In the genomic region with DNA sequence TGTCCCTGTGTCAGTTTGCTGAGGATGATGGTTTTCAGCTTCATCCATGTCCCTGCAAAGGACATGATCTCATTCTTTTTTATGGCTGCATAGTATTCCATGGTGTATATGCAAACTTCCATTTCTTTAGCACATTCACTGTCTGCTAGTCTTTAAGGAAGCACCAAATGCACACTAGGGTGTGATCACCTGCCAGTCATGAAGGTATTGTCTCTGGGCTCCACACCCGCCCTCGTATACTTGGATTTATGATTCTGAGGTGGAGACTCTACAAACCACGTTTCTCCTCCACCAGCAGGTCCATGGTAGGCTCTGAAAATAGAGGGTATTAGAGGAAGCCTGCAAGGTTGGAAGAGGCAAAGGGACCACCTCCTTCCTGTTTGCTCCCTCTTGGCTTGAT, we compare ENCODE assay signal across 16 cellular contexts.
"Had no signal": no experiment of that assay in that cellular context is flagged by ENCODE, and none has a peak within 500 bp of the region (broad histone marks: within the 10 kb centered on the region; RNA-seq: fewer than 3 reads in every experiment).

No MANE protein-coding gene starts in this region.

- ATAC-seq: foreskin keratinocyte; gastroesophageal sphincter; heart left ventricle; left lung; left ventricle myocardium superior; lower lobe of right lung; naive thymus-derived CD4-positive, alpha-beta T cell had no signal

- DNase-seq: cortex of kidney; effector CD8-positive, alpha-beta T cell; foreskin keratinocyte; heart left ventricle; hypothalamus; immature natural killer cell; islet precursor cell; kidney; kidney glomerular epithelial cell; left lung; left ventricle myocardium superior; lower lobe of right lung; naive thymus-derived CD4-positive, alpha-beta T cell had no signal

- H3K36me3 ChIP-seq: esophagus muscularis mucosa, gastroesophageal sphincter, heart left ventricle, left lung, lower lobe of right lung had no signal

- H3K4me3 ChIP-seq: esophagus muscularis mucosa, gastroesophageal sphincter, heart left ventricle, hepatocyte, left lung, lower lobe of right lung had no signal

- H3K4me1 ChIP-seq: heart left ventricle, left lung, lower lobe of right lung had no signal

- H3K27me3 ChIP-seq: esophagus muscularis mucosa, foreskin keratinocyte, gastroesophageal sphincter, heart left ventricle, hepatocyte, left lung had no signal

- H3K9me3 ChIP-seq: esophagus muscularis mucosa, gastroesophageal sphincter, heart left ventricle, left lung, lower lobe of right lung had no signal

- H3K27ac ChIP-seq: esophagus muscularis mucosa, foreskin keratinocyte, gastroesophageal sphincter, heart left ventricle, hepatocyte, left lung, lower lobe of right lung had no signal
